In the genomic region with DNA sequence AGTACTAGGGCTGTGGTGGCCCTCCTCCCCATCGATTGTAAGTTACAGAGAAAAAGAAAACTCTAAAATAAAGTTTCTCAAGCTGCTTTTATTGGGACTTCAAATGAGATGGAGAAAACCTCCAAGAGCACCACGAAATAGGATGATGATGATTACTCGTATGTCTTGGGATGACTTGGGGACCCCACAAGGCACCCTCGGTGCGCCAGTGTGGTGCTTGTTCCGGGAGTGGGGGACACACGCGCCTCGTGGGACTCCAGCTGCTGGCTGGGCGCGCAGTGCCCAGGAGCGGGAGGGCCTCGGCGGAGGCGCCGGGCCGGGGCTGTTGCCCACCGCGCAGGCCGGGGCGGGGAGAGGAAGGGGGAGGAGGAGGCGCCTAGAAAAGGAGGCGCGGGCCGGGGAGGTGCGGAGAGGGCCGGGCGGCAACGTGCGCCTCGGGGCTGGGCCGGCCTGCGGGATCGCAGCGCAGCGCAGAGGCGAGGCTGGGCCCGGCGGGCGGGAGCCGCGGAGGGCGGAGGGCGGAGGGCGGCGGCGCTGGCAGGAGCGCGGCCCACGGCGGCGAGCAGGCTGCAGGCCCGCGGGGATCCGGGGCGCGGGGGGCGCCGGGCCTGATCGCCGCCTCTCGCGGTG, we compare ENCODE assay signal across 11 cellular contexts. TPM values are rescaled to one million over a fixed set of nuclear protein-coding genes. Genes with fewer than 3 reads are reported as not detected.
A peak's percentile ranks its signal among the peaks of the same experiment; 100 is the strongest.
DNase-seq lines count a peak whose midpoint lies in the region; ATAC-seq, FAIRE-seq and TF ChIP-seq lines count a peak whose summit lies in the region.
"Had no signal": no experiment of that assay in that cellular context is flagged by ENCODE, and none has a peak within 500 bp of the region (broad histone marks: within the 10 kb centered on the region; RNA-seq: fewer than 3 reads in every experiment).

A gene with protein sequence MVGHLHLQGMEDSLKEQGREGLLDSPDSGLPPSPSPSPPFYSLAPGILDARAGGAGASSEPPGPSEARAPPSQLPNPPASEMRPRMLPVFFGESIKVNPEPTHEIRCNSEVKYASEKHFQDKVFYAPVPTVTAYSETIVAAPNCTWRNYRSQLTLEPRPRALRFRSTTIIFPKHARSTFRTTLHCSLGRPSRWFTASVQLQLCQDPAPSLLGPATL (plus strand): TSS at position 408 of the 630 bp plus-strand sequence. CDS start 337 bp downstream, outside the sequence.

- no peaks in the 10 kb centered on the region for H3K36me3 Mint-ChIP-seq in immature natural killer cell

- no TSS peak for BruUV-seq in K562 (replicated peaks; lab: Mats Ljungman, UMichigan)

- no peaks in the 10 kb centered on the region for H3K4me1 Mint-ChIP-seq in immature natural killer cell

- no peak within 1 kb of the TSS for H3K27ac Mint-ChIP-seq in immature natural killer cell

- no peak for FAIRE-seq in K562 (lab: Jason Lieb, UNC)

- no peaks in the 10 kb centered on the region for H3K9me1 ChIP-seq in K562 (ENCODE audit: control insufficient read depth, insufficient read depth, low read length)

- CTCF ChIA-PET in K562 (lab: Yijun Ruan, JAX; ENCODE audit: low intra/inter-chr PET ratio) = interaction anchor here (1.0 kb wide), 1 partner anchor 477 kb away, joined by 9 read pairs; no protein-coding TSS in a partner anchor

- peak; percentile 53 for ATAC-seq in K562
- no peak for ATAC-seq in GM21529 (IDR thresholded peaks at IDR 0.05; ENCODE audit: unreplicated experiment)

- TF ChIP-seq POLR2A in K562 (conservative IDR thresholded peaks at IDR 0.05) = no peak

- H3K4me2 ChIP-seq in K562 (ENCODE audit: insufficient read depth, low read length) (no peak within 1 kb of the TSS), smooth muscle cell (peak within 1 kb of the TSS; percentile 96)

- TF ChIP-seq CTCF in K562 (IDR thresholded peaks at IDR 0.05 in 2 of 3, conservative IDR thresholded peaks at IDR 0.05 in 1 of 3; ENCODE audit: insufficient read depth in 2 of 3, low read depth in 1 of 3, low read length in 3 of 3) (no peak), smooth muscle cell (IDR thresholded peaks at IDR 0.05; ENCODE audit: borderline replicate concordance, insufficient read depth, poor library complexity, severe bottlenecking) (no peak)

- H3K4me1 ChIP-seq in K562 (replicated peaks in 1 of 2; ENCODE audit: control insufficient read depth in 2 of 2, insufficient read depth in 2 of 2, low read length in 2 of 2) (peaks cover 0 to 8% of the 10 kb centered on the region in 2 experiments; a peak in 1 of 5 replicates), smooth muscle cell (ENCODE audit: low read depth) (peaks cover 13% of the 10 kb centered on the region)

- no peak for TF ChIP-seq EP300 in K562 (IDR thresholded peaks at IDR 0.05; ENCODE audit: low read length)

- H4K20me1 ChIP-seq in K562 (replicated peaks; ENCODE audit: control insufficient read depth, insufficient read depth, low read length) (peaks cover 5% of the 10 kb centered on the region; the same call in 1 of the 2 replicates), smooth muscle cell (ENCODE audit: low read depth) (peaks cover 23% of the 10 kb centered on the region)

- H2AFZ ChIP-seq in K562 (ENCODE audit: low read depth, low read length) (no peak within 1 kb of the TSS), smooth muscle cell (ENCODE audit: low read depth) (no peak within 1 kb of the TSS)

- no peak within 1 kb of the TSS for H3K4me3 Mint-ChIP-seq in immature natural killer cell

- POLR2A ChIA-PET in K562 (lab: Yijun Ruan, JAX) = interaction anchor here (0.7 kb wide), 1 partner anchor 176 kb away, joined by 3 read pairs; no protein-coding TSS in a partner anchor

- H3K9me3 ChIP-seq in K562 (replicated peaks; ENCODE audit: control insufficient read depth, insufficient read depth, low read depth, low read length) (no peaks in the 10 kb centered on the region), smooth muscle cell (replicated peaks; ENCODE audit: low read depth) (no peaks in the 10 kb centered on the region)

- H3K79me2 ChIP-seq in K562 (ENCODE audit: control insufficient read depth, insufficient read depth, low read length) (no peaks in the 10 kb centered on the region), smooth muscle cell (ENCODE audit: low read depth) (peaks cover 4% of the 10 kb centered on the region)

- H3K27ac ChIP-seq in K562 (ENCODE audit: extremely low read depth, low read depth, low read length) (no peak within 1 kb of the TSS), smooth muscle cell (ENCODE audit: low read depth) (no peak within 1 kb of the TSS)
- H3K27ac ChIP-seq: 22Rv1 had no signal

- in situ Hi-C loops in K562 (cut with MboI) = no loop called here

- 31% methylated on average over 13 of the region's 63 CpGs for WGBS in K562 (ENCODE audit: insufficient coverage, low coverage, missing lambda C conversion rate)
- whole genome bisulfite sequencing in smooth muscle cell (ENCODE audit: low lambda C conversion rate) = 20% methylated on average over 11 of the region's 63 CpGs

- H3K4me3 ChIP-seq in K562 (no peak within 1 kb of the TSS), smooth muscle cell (peak within 1 kb of the TSS; percentile 71)

- no peak for TF ChIP-seq RAD21 in K562 (CRISPR knock-in tag; conservative IDR thresholded peaks at IDR 0.05 in 1 of 2, IDR thresholded peaks at IDR 0.05 in 1 of 2)

- peaks cover 3% of the 10 kb centered on the region for H3F3A ChIP-seq in smooth muscle cell (ENCODE audit: low read depth)

- DNase-seq in DMS 273 (lab: John Stamatoyannopoulos, UW; ENCODE audit: unreplicated experiment) (peak; percentile 47), DMS 273 treated with DMSO at 0.1 percent for 48 hours (lab: John Stamatoyannopoulos, UW) (no peak), K562 (ENCODE audit: extremely low read depth in 1 of 4, low spot score in 3 of 4) (no peak), iPS-NIHi7 (ENCODE audit: extremely low spot score) (peak; percentile 65), smooth muscle cell (lab: John Stamatoyannopoulos, UW; ENCODE audit: unreplicated experiment) (no peak), immature natural killer cell (no peak), NCI-H526 treated with DMSO at 0.1 percent for 48 hours (lab: John Stamatoyannopoulos, UW) (no peak)
- DNase-seq: stimulated activated CD4-positive, alpha-beta T cell treated with anti-CD3 and anti-CD28 coated beads, Interleukin-2, amount 100 ng/mL, for 48 hours had no signal

- H3K9me3 Mint-ChIP-seq in immature natural killer cell = no peaks in the 10 kb centered on the region

- H3K27me3 ChIP-seq in K562 (ENCODE audit: control insufficient read depth in 2 of 2, insufficient read depth in 2 of 2, low read length in 2 of 2) (peaks cover 36 to 72% of the 10 kb centered on the region in 2 experiments; a peak in 4 of 5 replicates), smooth muscle cell (ENCODE audit: low read depth) (peaks cover 11% of the 10 kb centered on the region)

- H3K36me3 ChIP-seq in K562 (ENCODE audit: control insufficient read depth, insufficient read depth, low read length) (no peaks in the 10 kb centered on the region), smooth muscle cell (ENCODE audit: low read depth) (no peaks in the 10 kb centered on the region)

- peaks cover 3 to 19% (median 14%) of the 10 kb centered on the region in 3 donors for H3K27me3 Mint-ChIP-seq in immature natural killer cell (ENCODE audit: low read depth in 3 of 3)

- intact Hi-C loops in K562 (cut with micrococcal nuclease) = no loop called here

- no peak within 1 kb of the TSS for H3K9ac ChIP-seq in K562 (ENCODE audit: insufficient read depth in 1 of 2, low read depth in 2 of 2, low read length in 2 of 2)
- peak within 1 kb of the TSS; percentile 39 for H3K9ac ChIP-seq in smooth muscle cell (ENCODE audit: low read depth)

TF ChIP-seq in K562, 482 proteins besides CTCF, POLR2A, EP300 and RAD21 (continues in another document):
- TF ChIP-seq ZNF584 (CRISPR knock-in tag; IDR thresholded peaks at IDR 0.05; ENCODE audit: low read depth) = no peak
- TF ChIP-seq ZNF384 (IDR thresholded peaks at IDR 0.05; ENCODE audit: low read depth, low read length) = no peak
- TF ChIP-seq ZNF274 (IDR thresholded peaks at IDR 0.05; ENCODE audit: borderline replicate concordance, low read depth, low read length) = no peak
- no peak for TF ChIP-seq NCOA1 (IDR thresholded peaks at IDR 0.05; ENCODE audit: low read depth)
- TF ChIP-seq, protein P1, sequence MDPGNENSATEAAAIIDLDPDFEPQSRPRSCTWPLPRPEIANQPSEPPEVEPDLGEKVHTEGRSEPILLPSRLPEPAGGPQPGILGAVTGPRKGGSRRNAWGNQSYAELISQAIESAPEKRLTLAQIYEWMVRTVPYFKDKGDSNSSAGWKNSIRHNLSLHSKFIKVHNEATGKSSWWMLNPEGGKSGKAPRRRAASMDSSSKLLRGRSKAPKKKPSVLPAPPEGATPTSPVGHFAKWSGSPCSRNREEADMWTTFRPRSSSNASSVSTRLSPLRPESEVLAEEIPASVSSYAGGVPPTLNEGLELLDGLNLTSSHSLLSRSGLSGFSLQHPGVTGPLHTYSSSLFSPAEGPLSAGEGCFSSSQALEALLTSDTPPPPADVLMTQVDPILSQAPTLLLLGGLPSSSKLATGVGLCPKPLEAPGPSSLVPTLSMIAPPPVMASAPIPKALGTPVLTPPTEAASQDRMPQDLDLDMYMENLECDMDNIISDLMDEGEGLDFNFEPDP (CRISPR knock-in tag; IDR thresholded peaks at IDR 0.05) = no peak

RNA-seq across cellular contexts. Expression of the gene that starts here (rescaled TPM):
- total RNA-seq in K562 (2011; cell fraction: chromatin; rRNA removed; ENCODE audit: low replicate concordance) = not detected in 2 replicates
- not detected in 2 replicates for total RNA-seq in K562 (2011; cell fraction: nucleolus; rRNA removed)
- not detected in 2 replicates for total RNA-seq in K562 (2011; cell fraction: nucleoplasm; rRNA removed)
- total RNA-seq in K562 (2014; rRNA removed) (not detected in 2 replicates), K562 (2014; rRNA removed; fragmentation: Illumina TruSeq; extraction: Trizol) (not detected in 2 replicates), K562 (2015; rRNA removed; fragmentation: Illumina TruSeq; extraction: Trizol) (not detected in 2 replicates), K562 (2021) (not detected in 2 replicates), smooth muscle cell (22.9 and 30.2 TPM in 2 replicates)
- polyA plus RNA-seq in K562 (2011; rRNA removed) (not detected in 2 replicates), K562 (2014; fragmentation: Illumina TruSeq; extraction: Trizol) (not detected in 2 replicates), K562 (2014; fragmentation: Nextera tagmentation; extraction: Ambion mirVana) (not detected), K562 (2014; rRNA removed) (not detected in 2 replicates), smooth muscle cell (37.2 and 51.5 TPM in 2 replicates), immature natural killer cell (not detected)
- polyA plus RNA-seq in K562 (2011; cell fraction: cytosol; rRNA removed) = not detected in 2 replicates
- not detected in 2 replicates for polyA plus RNA-seq in K562 (2011; cell fraction: nucleus; rRNA removed)
- polyA plus RNA-seq in K562 (2012) = not detected in 2 replicates
- polyA minus RNA-seq in K562 (2011; rRNA and poly(A)+ RNA removed) = not detected in 2 replicates
- not detected in 2 replicates for polyA minus RNA-seq in K562 (2011; cell fraction: cytosol; rRNA and poly(A)+ RNA removed)
- not detected in 2 replicates for polyA minus RNA-seq in K562 (2011; cell fraction: nucleus; rRNA and poly(A)+ RNA removed)
- total RNA-seq: T-helper 1 cell treated with Interleukin-12 subunit alpha and Interleukin-12 subunit beta and Interleukin-4 antibody, amounts not matched to agents 30 ng/mL and 1 ng/mL, for 36 hours had no signal

Comparison
In these comparisons a context has a peak if more than half of its experiments do, and no peak if none do; other contexts are left out.
1. RNA of the gene that starts here (total RNA-seq): 22.9 to 30.2 TPM in smooth muscle cell; not detected in K562; every median in the first group is over 10 times any median in the second.
2. RNA of the gene that starts here (polyA plus RNA-seq): 37.2 to 51.5 TPM in smooth muscle cell; not detected in K562 and not detected in immature natural killer cell; every median in the first group is over 10 times any median in the second.
3. DNase-seq: peak in DMS 273 (single experiment) and iPS-NIHi7 (single experiment); none in DMS 273 treated with DMSO at 0.1 percent for 48 hours (single experiment), K562 (0 of 4), smooth muscle cell (single experiment), immature natural killer cell (0 of 3) and NCI-H526 treated with DMSO at 0.1 percent for 48 hours (single experiment).
4. Peak in ATAC-seq in K562; RNA of the gene not detected or under 1 TPM.